ENCODE assay signal across 1 cellular context in the genomic region with DNA sequence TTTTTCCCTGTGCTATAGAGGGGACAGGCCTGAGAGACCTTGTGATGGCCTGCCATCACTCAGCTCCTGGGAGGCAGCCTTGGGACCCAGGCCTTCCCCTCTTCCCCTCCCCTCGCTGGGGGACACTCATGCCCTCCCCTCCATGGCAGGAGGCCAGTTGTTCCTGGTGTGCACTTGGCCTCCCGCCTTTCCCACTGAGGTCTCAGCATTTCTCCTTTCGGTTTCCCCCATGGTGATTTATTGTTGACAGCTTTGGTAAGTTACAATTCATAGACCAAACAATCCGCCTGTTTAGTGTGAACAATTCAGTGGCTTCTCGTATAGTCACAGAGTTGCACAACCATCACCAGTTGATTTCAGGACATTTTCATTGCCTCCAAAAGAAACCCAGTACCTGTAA.
TF ChIP-seq lines count a peak whose summit lies in the region.

No MANE protein-coding gene starts in this region.

TF ChIP-seq in K562, 482 proteins besides CTCF, POLR2A, EP300 and RAD21 (continued from another document):
- TF ChIP-seq, protein P1, sequence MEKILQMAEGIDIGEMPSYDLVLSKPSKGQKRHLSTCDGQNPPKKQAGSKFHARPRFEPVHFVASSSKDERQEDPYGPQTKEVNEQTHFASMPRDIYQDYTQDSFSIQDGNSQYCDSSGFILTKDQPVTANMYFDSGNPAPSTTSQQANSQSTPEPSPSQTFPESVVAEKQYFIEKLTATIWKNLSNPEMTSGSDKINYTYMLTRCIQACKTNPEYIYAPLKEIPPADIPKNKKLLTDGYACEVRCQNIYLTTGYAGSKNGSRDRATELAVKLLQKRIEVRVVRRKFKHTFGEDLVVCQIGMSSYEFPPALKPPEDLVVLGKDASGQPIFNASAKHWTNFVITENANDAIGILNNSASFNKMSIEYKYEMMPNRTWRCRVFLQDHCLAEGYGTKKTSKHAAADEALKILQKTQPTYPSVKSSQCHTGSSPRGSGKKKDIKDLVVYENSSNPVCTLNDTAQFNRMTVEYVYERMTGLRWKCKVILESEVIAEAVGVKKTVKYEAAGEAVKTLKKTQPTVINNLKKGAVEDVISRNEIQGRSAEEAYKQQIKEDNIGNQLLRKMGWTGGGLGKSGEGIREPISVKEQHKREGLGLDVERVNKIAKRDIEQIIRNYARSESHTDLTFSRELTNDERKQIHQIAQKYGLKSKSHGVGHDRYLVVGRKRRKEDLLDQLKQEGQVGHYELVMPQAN (IDR thresholded peaks at IDR 0.05; ENCODE audit: borderline replicate concordance) = no peak
- TF ChIP-seq CEBPG (CRISPR knock-in tag; IDR thresholded peaks at IDR 0.05) = no peak
- TF ChIP-seq CEBPG (tag; conservative IDR thresholded peaks at IDR 0.05 in 1 of 2, IDR thresholded peaks at IDR 0.05 in 1 of 2) = 0 out of 4 replicates have a peak, but pooled peaks of 1 of the 2 experiments have one; percentile 7
- TF ChIP-seq GTF2F1 (IDR thresholded peaks at IDR 0.05; ENCODE audit: low read depth, low read length) = no peak
- TF ChIP-seq, protein P2, sequence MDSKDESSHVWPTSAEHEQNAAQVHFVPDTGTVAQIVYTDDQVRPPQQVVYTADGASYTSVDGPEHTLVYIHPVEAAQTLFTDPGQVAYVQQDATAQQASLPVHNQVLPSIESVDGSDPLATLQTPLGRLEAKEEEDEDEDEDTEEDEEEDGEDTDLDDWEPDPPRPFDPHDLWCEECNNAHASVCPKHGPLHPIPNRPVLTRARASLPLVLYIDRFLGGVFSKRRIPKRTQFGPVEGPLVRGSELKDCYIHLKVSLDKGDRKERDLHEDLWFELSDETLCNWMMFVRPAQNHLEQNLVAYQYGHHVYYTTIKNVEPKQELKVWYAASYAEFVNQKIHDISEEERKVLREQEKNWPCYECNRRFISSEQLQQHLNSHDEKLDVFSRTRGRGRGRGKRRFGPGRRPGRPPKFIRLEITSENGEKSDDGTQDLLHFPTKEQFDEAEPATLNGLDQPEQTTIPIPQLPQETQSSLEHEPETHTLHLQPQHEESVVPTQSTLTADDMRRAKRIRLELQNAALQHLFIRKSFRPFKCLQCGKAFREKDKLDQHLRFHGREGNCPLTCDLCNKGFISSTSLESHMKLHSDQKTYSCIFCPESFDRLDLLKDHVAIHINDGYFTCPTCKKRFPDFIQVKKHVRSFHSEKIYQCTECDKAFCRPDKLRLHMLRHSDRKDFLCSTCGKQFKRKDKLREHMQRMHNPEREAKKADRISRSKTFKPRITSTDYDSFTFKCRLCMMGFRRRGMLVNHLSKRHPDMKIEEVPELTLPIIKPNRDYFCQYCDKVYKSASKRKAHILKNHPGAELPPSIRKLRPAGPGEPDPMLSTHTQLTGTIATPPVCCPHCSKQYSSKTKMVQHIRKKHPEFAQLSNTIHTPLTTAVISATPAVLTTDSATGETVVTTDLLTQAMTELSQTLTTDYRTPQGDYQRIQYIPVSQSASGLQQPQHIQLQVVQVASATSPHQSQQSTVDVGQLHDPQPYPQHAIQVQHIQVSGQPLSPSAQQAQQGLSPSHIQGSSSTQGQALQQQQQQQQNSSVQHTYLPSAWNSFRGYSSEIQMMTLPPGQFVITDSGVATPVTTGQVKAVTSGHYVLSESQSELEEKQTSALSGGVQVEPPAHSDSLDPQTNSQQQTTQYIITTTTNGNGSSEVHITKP (IDR thresholded peaks at IDR 0.05; ENCODE audit: partially characterized antibody) = no peak
- TF ChIP-seq MEIS2 (IDR thresholded peaks at IDR 0.05; ENCODE audit: partially characterized antibody) = peak; percentile 76
